Comparison of ENCODE assay signal across 1 cellular context in the genomic region with DNA sequence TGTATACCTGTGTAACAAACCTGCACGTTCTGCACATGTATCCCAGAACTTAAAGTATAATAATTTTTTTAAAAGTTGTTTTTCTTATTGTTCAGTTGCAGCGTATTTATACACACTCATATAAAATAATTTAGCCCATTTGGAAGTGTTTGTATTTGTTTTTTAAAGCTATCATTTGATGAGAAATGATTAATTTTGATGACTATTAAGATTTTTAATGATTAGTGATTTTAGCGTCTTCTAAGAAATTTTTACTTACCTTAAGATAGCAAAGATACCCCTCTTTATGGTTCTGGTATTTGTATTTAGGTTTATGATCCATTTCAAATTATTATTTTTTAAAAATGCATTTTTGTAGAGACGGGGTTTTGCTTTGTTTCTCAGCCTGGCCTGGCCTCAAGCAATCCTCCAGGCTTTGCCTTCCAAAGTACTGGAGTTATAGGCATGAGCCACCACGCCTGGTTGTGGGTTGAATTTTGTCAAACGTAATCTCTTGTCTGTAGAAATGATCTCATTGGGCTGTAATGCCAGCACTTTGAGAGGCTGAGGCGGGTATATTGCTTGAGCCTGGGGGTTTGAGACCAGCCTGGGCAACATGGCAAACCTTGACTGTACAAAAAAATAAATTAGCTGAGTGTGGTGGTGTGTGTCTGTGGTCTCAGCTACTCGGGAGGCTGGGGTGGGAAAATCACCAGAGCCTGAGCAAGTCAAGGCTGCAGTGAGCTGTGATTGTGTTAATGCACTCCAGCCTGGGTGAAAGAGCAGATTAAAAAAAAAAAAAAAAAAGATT.
TF ChIP-seq lines count a peak whose summit lies in the region.

No MANE protein-coding gene starts in this region.

TF ChIP-seq in WTC11, 78 proteins besides CTCF, POLR2A, EP300 and RAD21 (continued from another document):
- TF ChIP-seq, protein P1, sequence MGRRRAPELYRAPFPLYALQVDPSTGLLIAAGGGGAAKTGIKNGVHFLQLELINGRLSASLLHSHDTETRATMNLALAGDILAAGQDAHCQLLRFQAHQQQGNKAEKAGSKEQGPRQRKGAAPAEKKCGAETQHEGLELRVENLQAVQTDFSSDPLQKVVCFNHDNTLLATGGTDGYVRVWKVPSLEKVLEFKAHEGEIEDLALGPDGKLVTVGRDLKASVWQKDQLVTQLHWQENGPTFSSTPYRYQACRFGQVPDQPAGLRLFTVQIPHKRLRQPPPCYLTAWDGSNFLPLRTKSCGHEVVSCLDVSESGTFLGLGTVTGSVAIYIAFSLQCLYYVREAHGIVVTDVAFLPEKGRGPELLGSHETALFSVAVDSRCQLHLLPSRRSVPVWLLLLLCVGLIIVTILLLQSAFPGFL (CRISPR knock-in tag; IDR thresholded peaks at IDR 0.05; ENCODE audit: borderline replicate concordance) = no peak
- TF ChIP-seq ZNF219 (CRISPR knock-in tag; IDR thresholded peaks at IDR 0.05; ENCODE audit: borderline replicate concordance) (no peak), ZNF121 (CRISPR knock-in tag; IDR thresholded peaks at IDR 0.05) (no peak), RELA (CRISPR knock-in tag; IDR thresholded peaks at IDR 0.05; ENCODE audit: borderline replicate concordance) (no peak), CBFB (CRISPR knock-in tag; IDR thresholded peaks at IDR 0.05; ENCODE audit: low read depth) (no peak), MYBL2 (CRISPR knock-in tag; IDR thresholded peaks at IDR 0.05) (no peak), TEAD4 (CRISPR knock-in tag; IDR thresholded peaks at IDR 0.05) (no peak), IRF2 (CRISPR knock-in tag; IDR thresholded peaks at IDR 0.05; ENCODE audit: borderline replicate concordance, low read depth) (no peak)
- TF ChIP-seq, protein P2, sequence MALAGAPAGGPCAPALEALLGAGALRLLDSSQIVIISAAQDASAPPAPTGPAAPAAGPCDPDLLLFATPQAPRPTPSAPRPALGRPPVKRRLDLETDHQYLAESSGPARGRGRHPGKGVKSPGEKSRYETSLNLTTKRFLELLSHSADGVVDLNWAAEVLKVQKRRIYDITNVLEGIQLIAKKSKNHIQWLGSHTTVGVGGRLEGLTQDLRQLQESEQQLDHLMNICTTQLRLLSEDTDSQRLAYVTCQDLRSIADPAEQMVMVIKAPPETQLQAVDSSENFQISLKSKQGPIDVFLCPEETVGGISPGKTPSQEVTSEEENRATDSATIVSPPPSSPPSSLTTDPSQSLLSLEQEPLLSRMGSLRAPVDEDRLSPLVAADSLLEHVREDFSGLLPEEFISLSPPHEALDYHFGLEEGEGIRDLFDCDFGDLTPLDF (CRISPR knock-in tag; IDR thresholded peaks at IDR 0.05) = no peak
- TF ChIP-seq, protein P3, sequence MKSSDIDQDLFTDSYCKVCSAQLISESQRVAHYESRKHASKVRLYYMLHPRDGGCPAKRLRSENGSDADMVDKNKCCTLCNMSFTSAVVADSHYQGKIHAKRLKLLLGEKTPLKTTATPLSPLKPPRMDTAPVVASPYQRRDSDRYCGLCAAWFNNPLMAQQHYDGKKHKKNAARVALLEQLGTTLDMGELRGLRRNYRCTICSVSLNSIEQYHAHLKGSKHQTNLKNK (CRISPR knock-in tag; IDR thresholded peaks at IDR 0.05) = no peak
